20 cellular contexts compared by ENCODE assay signal in the genomic region with DNA sequence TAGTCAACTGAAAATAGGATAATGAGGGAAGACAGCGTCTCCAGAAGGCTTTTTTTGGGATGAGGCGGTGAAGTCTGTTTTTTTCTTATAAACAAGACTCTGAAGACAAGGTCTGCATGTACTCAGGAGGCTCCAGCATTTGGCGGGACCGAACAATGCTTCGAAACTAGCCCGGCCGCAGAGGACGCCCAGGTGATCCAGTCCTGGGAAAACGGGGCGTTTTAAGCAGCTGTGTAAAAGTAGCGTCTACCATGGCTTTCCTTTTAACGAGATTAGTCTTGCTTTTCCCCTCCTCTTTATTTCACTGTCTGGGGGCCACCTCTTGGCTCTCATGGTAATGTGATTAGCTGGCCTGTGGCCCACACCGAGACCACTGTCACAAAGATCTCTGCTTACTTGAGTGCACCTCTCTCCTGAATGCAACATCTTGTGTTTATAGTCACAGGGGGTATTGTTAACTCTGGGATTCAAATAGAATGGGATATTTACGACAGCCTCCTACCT.
"Had no signal": no experiment of that assay in that cellular context is flagged by ENCODE, and none has a peak within 500 bp of the region (broad histone marks: within the 10 kb centered on the region; RNA-seq: fewer than 3 reads in every experiment).

No MANE protein-coding gene starts in this region.

- ATAC-seq: effector memory CD8-positive, alpha-beta T cell; gastrocnemius medialis; left cardiac atrium; lower lobe of right lung; natural killer cell treated with Interleukin-12 subunit alpha and Interleukin-12 subunit beta and Interleukin-15 and Interleukin-18, amount 100 ng/mL, for 72 hours; stimulated activated effector memory CD8-positive, alpha-beta T cell treated with anti-CD3 and anti-CD28 coated beads, Interleukin-12 subunit alpha, Interleukin-12 subunit beta, amount 100 ng/mL, for 72 hours; stimulated activated naive CD8-positive, alpha-beta T cell treated with anti-CD3 and anti-CD28 coated beads, Interleukin-15, Interleukin-2, amounts not matched to agents 100 U/mL and 50 U/mL, for 24 hours had no signal

- H3K36me3 ChIP-seq: esophagus muscularis mucosa, gastrocnemius medialis, left ventricle myocardium inferior, lower lobe of right lung, right atrium auricular region, suprapubic skin, thyroid gland had no signal

- H3K4me3 ChIP-seq: esophagus muscularis mucosa, gastrocnemius medialis, left ventricle myocardium inferior, lower lobe of right lung, right atrium auricular region, suprapubic skin, thyroid gland had no signal

- H3K27me3 ChIP-seq: esophagus muscularis mucosa, right atrium auricular region, thyroid gland had no signal

- DNase-seq: effector memory CD8-positive, alpha-beta T cell; gastrocnemius medialis; kidney; left cardiac atrium; left ventricle myocardium inferior; lower lobe of right lung; midbrain; small intestine; stimulated activated CD4-positive, alpha-beta T cell treated with anti-CD3 and anti-CD28 coated beads, Interleukin-12 subunit alpha, Interleukin-12 subunit beta, amount 100 ng/mL, for 4 hours; stimulated activated CD4-positive, alpha-beta T cell treated with anti-CD3 and anti-CD28 coated beads, Interleukin-2, amount 100 ng/mL, for 48 hours; stimulated activated CD8-positive, alpha-beta memory T cell treated with anti-CD3 and anti-CD28 coated beads, Interleukin-4, amount 100 ng/mL, for 48 hours; stimulated activated naive CD8-positive, alpha-beta T cell treated with anti-CD3 and anti-CD28 coated beads, Interleukin-15, Interleukin-2, amounts not matched to agents 100 U/mL and 50 U/mL, for 24 hours; thyroid gland had no signal

- FAIRE-seq: kidney, small intestine, urothelium cell line had no signal

- H3K27ac ChIP-seq: epithelial cell of prostate, esophagus muscularis mucosa, gastrocnemius medialis, left ventricle myocardium inferior, lower lobe of right lung, right atrium auricular region, suprapubic skin, thyroid gland had no signal

- H3K9me3 ChIP-seq: esophagus muscularis mucosa, gastrocnemius medialis, left ventricle myocardium inferior, lower lobe of right lung, right atrium auricular region, suprapubic skin, thyroid gland had no signal

- H3K4me1 ChIP-seq: esophagus muscularis mucosa, gastrocnemius medialis, left ventricle myocardium inferior, lower lobe of right lung, right atrium auricular region, suprapubic skin had no signal
